In the genomic region with DNA sequence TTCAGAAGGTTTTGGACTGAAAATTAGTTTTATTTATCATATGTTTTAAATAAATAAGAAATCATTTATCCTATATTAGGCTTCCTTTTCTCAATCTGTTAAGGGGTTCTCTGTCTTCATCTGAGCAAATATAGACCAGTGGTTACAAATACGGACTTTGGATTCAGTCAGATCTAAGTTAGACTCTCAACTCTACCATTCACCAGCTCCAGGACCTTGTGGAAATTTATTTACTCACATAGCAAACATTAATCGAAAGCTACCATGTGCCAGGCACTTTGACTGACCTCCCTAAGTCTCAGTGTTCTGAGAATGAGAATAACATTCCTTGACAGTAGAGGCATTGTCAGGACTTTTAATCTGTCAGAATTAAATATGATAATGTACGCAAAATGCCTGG, we compare ENCODE assay signal across 1 cellular context.
TF ChIP-seq lines count a peak whose summit lies in the region.

No MANE protein-coding gene starts in this region.

TF ChIP-seq in HepG2, 621 proteins besides CTCF, POLR2A, EP300 and RAD21 (continued from another document):
- TF ChIP-seq, protein P1, sequence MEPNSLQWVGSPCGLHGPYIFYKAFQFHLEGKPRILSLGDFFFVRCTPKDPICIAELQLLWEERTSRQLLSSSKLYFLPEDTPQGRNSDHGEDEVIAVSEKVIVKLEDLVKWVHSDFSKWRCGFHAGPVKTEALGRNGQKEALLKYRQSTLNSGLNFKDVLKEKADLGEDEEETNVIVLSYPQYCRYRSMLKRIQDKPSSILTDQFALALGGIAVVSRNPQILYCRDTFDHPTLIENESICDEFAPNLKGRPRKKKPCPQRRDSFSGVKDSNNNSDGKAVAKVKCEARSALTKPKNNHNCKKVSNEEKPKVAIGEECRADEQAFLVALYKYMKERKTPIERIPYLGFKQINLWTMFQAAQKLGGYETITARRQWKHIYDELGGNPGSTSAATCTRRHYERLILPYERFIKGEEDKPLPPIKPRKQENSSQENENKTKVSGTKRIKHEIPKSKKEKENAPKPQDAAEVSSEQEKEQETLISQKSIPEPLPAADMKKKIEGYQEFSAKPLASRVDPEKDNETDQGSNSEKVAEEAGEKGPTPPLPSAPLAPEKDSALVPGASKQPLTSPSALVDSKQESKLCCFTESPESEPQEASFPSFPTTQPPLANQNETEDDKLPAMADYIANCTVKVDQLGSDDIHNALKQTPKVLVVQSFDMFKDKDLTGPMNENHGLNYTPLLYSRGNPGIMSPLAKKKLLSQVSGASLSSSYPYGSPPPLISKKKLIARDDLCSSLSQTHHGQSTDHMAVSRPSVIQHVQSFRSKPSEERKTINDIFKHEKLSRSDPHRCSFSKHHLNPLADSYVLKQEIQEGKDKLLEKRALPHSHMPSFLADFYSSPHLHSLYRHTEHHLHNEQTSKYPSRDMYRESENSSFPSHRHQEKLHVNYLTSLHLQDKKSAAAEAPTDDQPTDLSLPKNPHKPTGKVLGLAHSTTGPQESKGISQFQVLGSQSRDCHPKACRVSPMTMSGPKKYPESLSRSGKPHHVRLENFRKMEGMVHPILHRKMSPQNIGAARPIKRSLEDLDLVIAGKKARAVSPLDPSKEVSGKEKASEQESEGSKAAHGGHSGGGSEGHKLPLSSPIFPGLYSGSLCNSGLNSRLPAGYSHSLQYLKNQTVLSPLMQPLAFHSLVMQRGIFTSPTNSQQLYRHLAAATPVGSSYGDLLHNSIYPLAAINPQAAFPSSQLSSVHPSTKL (CRISPR knock-in tag; IDR thresholded peaks at IDR 0.05), result 0 out of 2 replicates have a peak, but pooled peaks have one; percentile 19
- TF ChIP-seq ZNF572 (CRISPR knock-in tag; IDR thresholded peaks at IDR 0.05) (no peak), FOXP1 (IDR thresholded peaks at IDR 0.05) (no peak), FOXP1 (CRISPR knock-in tag; IDR thresholded peaks at IDR 0.05) (0 out of 2 replicates have a peak, but pooled peaks have one; percentile 9), MED13 (CRISPR knock-in tag; IDR thresholded peaks at IDR 0.05) (no peak), ZFP41 (CRISPR knock-in tag; IDR thresholded peaks at IDR 0.05; ENCODE audit: borderline replicate concordance) (no peak), SAFB2 (CRISPR knock-in tag; IDR thresholded peaks at IDR 0.05; ENCODE audit: borderline replicate concordance, low read depth) (no peak), GATAD2A (CRISPR knock-in tag; IDR thresholded peaks at IDR 0.05) (0 out of 2 replicates have a peak, but pooled peaks have one; percentile 25), STAT5B (CRISPR knock-in tag; IDR thresholded peaks at IDR 0.05) (no peak), MED1 (CRISPR knock-in tag; IDR thresholded peaks at IDR 0.05) (no peak), CREB1 (IDR thresholded peaks at IDR 0.05) (no peak), CREB1 (CRISPR knock-in tag; IDR thresholded peaks at IDR 0.05) (no peak), CCAR2 (optimal IDR thresholded peaks at IDR 0.05; ENCODE audit: low read depth, low read length) (no peak), POGZ (CRISPR knock-in tag; IDR thresholded peaks at IDR 0.05) (no peak), TEAD2 (CRISPR knock-in tag; IDR thresholded peaks at IDR 0.05) (no peak), ARNT2 (CRISPR knock-in tag; IDR thresholded peaks at IDR 0.05; ENCODE audit: low read depth) (no peak), BCL6 (CRISPR knock-in tag; IDR thresholded peaks at IDR 0.05) (peak; percentile 81), NFATC3 (CRISPR knock-in tag; IDR thresholded peaks at IDR 0.05) (no peak), TBP (CRISPR knock-in tag; IDR thresholded peaks at IDR 0.05) (no peak), HNF4G (IDR thresholded peaks at IDR 0.05; ENCODE audit: borderline replicate concordance, low read depth, low read length) (peak; percentile 36; the same call in 1 of the 2 replicates), HNF4G (CRISPR knock-in tag; IDR thresholded peaks at IDR 0.05; ENCODE audit: borderline replicate concordance, low read depth) (no peak), GATA4 (IDR thresholded peaks at IDR 0.05; ENCODE audit: borderline replicate concordance, low read depth) (no peak), KLF6 (CRISPR knock-in tag; IDR thresholded peaks at IDR 0.05) (no peak), ZBTB21 (CRISPR knock-in tag; IDR thresholded peaks at IDR 0.05) (no peak), KDM1A (CRISPR knock-in tag; IDR thresholded peaks at IDR 0.05) (no peak), HNF4A (CRISPR knock-in tag; IDR thresholded peaks at IDR 0.05) (peak; percentile 70), NFIC (IDR thresholded peaks at IDR 0.05; ENCODE audit: low read length) (no peak), SAP130 (CRISPR knock-in tag; IDR thresholded peaks at IDR 0.05; ENCODE audit: low read depth) (no peak), HNRNPL (IDR thresholded peaks at IDR 0.05; ENCODE audit: low read depth, low read length) (no peak), ZBTB20 (CRISPR knock-in tag; IDR thresholded peaks at IDR 0.05; ENCODE audit: borderline replicate concordance, low read depth) (no peak)
- TF ChIP-seq, protein P2, sequence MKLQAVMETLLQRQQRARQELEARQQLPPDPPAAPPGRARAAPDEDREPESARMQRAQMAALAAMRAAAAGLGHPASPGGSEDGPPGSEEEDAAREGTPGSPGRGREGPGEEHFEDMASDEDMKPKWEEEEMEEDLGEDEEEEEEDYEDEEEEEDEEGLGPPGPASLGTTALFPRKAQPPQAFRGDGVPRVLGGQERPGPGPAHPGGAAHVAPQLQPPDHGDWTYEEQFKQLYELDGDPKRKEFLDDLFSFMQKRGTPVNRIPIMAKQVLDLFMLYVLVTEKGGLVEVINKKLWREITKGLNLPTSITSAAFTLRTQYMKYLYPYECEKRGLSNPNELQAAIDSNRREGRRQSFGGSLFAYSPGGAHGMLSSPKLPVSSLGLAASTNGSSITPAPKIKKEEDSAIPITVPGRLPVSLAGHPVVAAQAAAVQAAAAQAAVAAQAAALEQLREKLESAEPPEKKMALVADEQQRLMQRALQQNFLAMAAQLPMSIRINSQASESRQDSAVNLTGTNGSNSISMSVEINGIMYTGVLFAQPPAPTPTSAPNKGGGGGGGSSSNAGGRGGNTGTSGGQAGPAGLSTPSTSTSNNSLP (IDR thresholded peaks at IDR 0.05; ENCODE audit: low read depth, low read length), result peak; percentile 38; the same call in 1 of the 2 replicates
- TF ChIP-seq, protein P3, sequence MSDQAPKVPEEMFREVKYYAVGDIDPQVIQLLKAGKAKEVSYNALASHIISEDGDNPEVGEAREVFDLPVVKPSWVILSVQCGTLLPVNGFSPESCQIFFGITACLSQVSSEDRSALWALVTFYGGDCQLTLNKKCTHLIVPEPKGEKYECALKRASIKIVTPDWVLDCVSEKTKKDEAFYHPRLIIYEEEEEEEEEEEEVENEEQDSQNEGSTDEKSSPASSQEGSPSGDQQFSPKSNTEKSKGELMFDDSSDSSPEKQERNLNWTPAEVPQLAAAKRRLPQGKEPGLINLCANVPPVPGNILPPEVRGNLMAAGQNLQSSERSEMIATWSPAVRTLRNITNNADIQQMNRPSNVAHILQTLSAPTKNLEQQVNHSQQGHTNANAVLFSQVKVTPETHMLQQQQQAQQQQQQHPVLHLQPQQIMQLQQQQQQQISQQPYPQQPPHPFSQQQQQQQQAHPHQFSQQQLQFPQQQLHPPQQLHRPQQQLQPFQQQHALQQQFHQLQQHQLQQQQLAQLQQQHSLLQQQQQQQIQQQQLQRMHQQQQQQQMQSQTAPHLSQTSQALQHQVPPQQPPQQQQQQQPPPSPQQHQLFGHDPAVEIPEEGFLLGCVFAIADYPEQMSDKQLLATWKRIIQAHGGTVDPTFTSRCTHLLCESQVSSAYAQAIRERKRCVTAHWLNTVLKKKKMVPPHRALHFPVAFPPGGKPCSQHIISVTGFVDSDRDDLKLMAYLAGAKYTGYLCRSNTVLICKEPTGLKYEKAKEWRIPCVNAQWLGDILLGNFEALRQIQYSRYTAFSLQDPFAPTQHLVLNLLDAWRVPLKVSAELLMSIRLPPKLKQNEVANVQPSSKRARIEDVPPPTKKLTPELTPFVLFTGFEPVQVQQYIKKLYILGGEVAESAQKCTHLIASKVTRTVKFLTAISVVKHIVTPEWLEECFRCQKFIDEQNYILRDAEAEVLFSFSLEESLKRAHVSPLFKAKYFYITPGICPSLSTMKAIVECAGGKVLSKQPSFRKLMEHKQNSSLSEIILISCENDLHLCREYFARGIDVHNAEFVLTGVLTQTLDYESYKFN (CRISPR knock-in tag; conservative IDR thresholded peaks at IDR 0.05), result 0 out of 2 replicates have a peak, but pooled peaks have one; percentile 25
- TF ChIP-seq, protein P4, sequence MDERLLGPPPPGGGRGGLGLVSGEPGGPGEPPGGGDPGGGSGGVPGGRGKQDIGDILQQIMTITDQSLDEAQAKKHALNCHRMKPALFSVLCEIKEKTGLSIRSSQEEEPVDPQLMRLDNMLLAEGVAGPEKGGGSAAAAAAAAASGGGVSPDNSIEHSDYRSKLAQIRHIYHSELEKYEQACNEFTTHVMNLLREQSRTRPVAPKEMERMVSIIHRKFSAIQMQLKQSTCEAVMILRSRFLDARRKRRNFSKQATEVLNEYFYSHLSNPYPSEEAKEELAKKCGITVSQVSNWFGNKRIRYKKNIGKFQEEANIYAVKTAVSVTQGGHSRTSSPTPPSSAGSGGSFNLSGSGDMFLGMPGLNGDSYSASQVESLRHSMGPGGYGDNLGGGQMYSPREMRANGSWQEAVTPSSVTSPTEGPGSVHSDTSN (CRISPR knock-in tag; IDR thresholded peaks at IDR 0.05), result no peak
- TF ChIP-seq, protein P5, sequence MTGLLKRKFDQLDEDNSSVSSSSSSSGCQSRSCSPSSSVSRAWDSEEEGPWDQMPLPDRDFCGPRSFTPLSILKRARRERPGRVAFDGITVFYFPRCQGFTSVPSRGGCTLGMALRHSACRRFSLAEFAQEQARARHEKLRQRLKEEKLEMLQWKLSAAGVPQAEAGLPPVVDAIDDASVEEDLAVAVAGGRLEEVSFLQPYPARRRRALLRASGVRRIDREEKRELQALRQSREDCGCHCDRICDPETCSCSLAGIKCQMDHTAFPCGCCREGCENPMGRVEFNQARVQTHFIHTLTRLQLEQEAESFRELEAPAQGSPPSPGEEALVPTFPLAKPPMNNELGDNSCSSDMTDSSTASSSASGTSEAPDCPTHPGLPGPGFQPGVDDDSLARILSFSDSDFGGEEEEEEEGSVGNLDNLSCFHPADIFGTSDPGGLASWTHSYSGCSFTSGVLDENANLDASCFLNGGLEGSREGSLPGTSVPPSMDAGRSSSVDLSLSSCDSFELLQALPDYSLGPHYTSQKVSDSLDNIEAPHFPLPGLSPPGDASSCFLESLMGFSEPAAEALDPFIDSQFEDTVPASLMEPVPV (CRISPR knock-in tag; IDR thresholded peaks at IDR 0.05), result no peak
- TF ChIP-seq, protein P6, sequence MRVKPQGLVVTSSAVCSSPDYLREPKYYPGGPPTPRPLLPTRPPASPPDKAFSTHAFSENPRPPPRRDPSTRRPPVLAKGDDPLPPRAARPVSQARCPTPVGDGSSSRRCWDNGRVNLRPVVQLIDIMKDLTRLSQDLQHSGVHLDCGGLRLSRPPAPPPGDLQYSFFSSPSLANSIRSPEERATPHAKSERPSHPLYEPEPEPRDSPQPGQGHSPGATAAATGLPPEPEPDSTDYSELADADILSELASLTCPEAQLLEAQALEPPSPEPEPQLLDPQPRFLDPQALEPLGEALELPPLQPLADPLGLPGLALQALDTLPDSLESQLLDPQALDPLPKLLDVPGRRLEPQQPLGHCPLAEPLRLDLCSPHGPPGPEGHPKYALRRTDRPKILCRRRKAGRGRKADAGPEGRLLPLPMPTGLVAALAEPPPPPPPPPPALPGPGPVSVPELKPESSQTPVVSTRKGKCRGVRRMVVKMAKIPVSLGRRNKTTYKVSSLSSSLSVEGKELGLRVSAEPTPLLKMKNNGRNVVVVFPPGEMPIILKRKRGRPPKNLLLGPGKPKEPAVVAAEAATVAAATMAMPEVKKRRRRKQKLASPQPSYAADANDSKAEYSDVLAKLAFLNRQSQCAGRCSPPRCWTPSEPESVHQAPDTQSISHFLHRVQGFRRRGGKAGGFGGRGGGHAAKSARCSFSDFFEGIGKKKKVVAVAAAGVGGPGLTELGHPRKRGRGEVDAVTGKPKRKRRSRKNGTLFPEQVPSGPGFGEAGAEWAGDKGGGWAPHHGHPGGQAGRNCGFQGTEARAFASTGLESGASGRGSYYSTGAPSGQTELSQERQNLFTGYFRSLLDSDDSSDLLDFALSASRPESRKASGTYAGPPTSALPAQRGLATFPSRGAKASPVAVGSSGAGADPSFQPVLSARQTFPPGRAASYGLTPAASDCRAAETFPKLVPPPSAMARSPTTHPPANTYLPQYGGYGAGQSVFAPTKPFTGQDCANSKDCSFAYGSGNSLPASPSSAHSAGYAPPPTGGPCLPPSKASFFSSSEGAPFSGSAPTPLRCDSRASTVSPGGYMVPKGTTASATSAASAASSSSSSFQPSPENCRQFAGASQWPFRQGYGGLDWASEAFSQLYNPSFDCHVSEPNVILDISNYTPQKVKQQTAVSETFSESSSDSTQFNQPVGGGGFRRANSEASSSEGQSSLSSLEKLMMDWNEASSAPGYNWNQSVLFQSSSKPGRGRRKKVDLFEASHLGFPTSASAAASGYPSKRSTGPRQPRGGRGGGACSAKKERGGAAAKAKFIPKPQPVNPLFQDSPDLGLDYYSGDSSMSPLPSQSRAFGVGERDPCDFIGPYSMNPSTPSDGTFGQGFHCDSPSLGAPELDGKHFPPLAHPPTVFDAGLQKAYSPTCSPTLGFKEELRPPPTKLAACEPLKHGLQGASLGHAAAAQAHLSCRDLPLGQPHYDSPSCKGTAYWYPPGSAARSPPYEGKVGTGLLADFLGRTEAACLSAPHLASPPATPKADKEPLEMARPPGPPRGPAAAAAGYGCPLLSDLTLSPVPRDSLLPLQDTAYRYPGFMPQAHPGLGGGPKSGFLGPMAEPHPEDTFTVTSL (CRISPR knock-in tag; IDR thresholded peaks at IDR 0.05; ENCODE audit: borderline replicate concordance), result peak; percentile 64; the same call in 1 of the 2 replicates
- TF ChIP-seq, protein P7, sequence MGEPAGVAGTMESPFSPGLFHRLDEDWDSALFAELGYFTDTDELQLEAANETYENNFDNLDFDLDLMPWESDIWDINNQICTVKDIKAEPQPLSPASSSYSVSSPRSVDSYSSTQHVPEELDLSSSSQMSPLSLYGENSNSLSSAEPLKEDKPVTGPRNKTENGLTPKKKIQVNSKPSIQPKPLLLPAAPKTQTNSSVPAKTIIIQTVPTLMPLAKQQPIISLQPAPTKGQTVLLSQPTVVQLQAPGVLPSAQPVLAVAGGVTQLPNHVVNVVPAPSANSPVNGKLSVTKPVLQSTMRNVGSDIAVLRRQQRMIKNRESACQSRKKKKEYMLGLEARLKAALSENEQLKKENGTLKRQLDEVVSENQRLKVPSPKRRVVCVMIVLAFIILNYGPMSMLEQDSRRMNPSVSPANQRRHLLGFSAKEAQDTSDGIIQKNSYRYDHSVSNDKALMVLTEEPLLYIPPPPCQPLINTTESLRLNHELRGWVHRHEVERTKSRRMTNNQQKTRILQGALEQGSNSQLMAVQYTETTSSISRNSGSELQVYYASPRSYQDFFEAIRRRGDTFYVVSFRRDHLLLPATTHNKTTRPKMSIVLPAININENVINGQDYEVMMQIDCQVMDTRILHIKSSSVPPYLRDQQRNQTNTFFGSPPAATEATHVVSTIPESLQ (CRISPR knock-in tag; conservative IDR thresholded peaks at IDR 0.05), result no peak
TF ChIP-seq in HepG2: peak in this region for 10.
